Comparison of ENCODE assay signal across 8 cellular contexts in the genomic region with DNA sequence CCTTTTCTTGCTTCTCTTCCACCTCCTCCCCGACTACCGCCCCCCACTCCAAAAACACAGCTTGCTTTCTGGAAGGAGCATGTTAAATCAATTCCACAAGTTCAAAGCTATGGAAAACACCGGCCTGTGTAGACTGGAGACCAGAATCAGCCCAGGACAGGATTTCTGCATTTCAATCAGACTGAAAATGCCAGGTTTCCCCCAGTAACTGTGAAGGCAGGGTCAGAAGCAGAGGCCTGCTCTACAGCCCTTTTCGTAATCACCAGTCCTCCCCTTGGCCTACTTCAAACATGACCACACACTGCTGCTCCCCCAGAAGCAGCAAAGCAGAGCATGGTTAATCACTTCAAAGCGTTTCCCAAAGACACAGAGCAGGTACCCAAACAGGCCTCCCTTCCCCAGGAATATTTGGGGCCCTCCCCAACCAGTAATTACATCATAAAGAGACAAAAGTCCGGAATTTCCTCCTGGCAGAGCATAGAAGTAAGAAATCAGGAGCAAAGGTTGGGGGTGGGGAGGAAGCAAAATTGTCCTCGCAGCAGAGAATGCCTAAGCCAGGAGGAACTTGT. TPM values are rescaled to one million over a fixed set of nuclear protein-coding genes. Genes with fewer than 3 reads are reported as not detected.
DNase-seq lines count a peak whose midpoint lies in the region; ATAC-seq, FAIRE-seq and TF ChIP-seq lines count a peak whose summit lies in the region.

No MANE protein-coding gene starts in this region.

- H3K9ac ChIP-seq in mesendoderm (ENCODE audit: low read length) = peak overlapping the region; percentile 80

- peak in 8 of 14 donors; percentile 37 to 84 (median 68) for DNase-seq in C1 segment of cervical spinal cord (lab: John Stamatoyannopoulos, UW)
- peak; percentile 29 for DNase-seq in NCI-H69 (lab: John Stamatoyannopoulos, UW)
- DNase-seq in dermis blood vessel endothelial cell = peak; percentile 80
- DNase-seq in mesendoderm = peak; percentile 76
- DNase-seq in GM12892 (ENCODE audit: insufficient read length) = no peak

- no peaks in the 10 kb centered on the region for H3K36me3 ChIP-seq in mesendoderm (ENCODE audit: control insufficient read depth, insufficient read depth, low read length)

- peak overlapping the region; percentile 88 for H3K27ac ChIP-seq in mesendoderm (ENCODE audit: low read depth, low read length)

- H3K4me2 ChIP-seq in mesendoderm (ENCODE audit: low read length) = peak overlapping the region; percentile 5

- no CpG with 5 or more reads among the region's 7 CpGs for WGBS in mesendoderm (ENCODE audit: extremely low coverage, insufficient coverage, low lambda C conversion rate)

- no peak for TF ChIP-seq POLR2A in GM12892 (IDR thresholded peaks at IDR 0.05; ENCODE audit: low read depth, low read length)

- H3K56ac ChIP-seq in mesendoderm (ENCODE audit: low read length) = peak overlapping the region; percentile 91

- peaks cover 39% of the 10 kb centered on the region for H3K79me2 ChIP-seq in mesendoderm (ENCODE audit: control insufficient read depth, insufficient read depth, low read length)

- H3K27me3 ChIP-seq in mesendoderm (ENCODE audit: insufficient read depth, low read length, poor library complexity) = no peaks in the 10 kb centered on the region

- peak overlapping the region; percentile 61 for H2AK5ac ChIP-seq in mesendoderm (ENCODE audit: low read length)

- ATAC-seq in HG03108 (IDR thresholded peaks at IDR 0.05; ENCODE audit: unreplicated experiment) (no peak), HG03520 (IDR thresholded peaks at IDR 0.05; ENCODE audit: unreplicated experiment) (no peak), GM21528 (IDR thresholded peaks at IDR 0.05; ENCODE audit: low FRiP score, unreplicated experiment) (no peak)

- no peak overlapping the region for H2BK15ac ChIP-seq in mesendoderm (replicated peaks; ENCODE audit: low read depth)

- no peak for FAIRE-seq in GM12892 (lab: Jason Lieb, UNC)

- peak overlapping the region; percentile 88 for H2BK120ac ChIP-seq in mesendoderm (ENCODE audit: low read depth, low read length)

- H4K5ac ChIP-seq in mesendoderm (ENCODE audit: low read length) = peak overlapping the region; percentile 17

- peak overlapping the region; percentile 75 for H3K18ac ChIP-seq in mesendoderm (ENCODE audit: low read length)

- H3K4me3 ChIP-seq in mesendoderm (ENCODE audit: low read length) = no peak overlapping the region

- H3K23ac ChIP-seq in mesendoderm (ENCODE audit: low read length) = peak overlapping the region; percentile 83

- H3K4ac ChIP-seq in mesendoderm (ENCODE audit: low read depth, low read length) = peak overlapping the region; percentile 83

- peaks cover 45% of the 10 kb centered on the region for H3K4me1 ChIP-seq in mesendoderm (ENCODE audit: control insufficient read depth, low read depth, low read length)

- H2BK5ac ChIP-seq in mesendoderm (ENCODE audit: low read length) = peak overlapping the region; percentile 95

- no peak overlapping the region for H4K8ac ChIP-seq in mesendoderm (ENCODE audit: low read depth, low read length)

- H3K79me1 ChIP-seq in mesendoderm (ENCODE audit: low read length) = peaks cover 17% of the 10 kb centered on the region

RNA-seq across cellular contexts. Expression of a gene that starts 38.4 kb away (rescaled TPM):
- total RNA-seq in dermis blood vessel endothelial cell = 35.9 and 59.4 TPM in 2 replicates
- 29.6 TPM for polyA plus RNA-seq in mesendoderm (2013, experiment 1 of 2)
- polyA plus RNA-seq in mesendoderm (2013, experiment 2 of 2) = 30.9 TPM
- 20.2 TPM for polyA plus RNA-seq in GM12892 (2012; ENCODE audit: missing spikeins)
